12 cellular contexts compared by ENCODE assay signal in the genomic region with DNA sequence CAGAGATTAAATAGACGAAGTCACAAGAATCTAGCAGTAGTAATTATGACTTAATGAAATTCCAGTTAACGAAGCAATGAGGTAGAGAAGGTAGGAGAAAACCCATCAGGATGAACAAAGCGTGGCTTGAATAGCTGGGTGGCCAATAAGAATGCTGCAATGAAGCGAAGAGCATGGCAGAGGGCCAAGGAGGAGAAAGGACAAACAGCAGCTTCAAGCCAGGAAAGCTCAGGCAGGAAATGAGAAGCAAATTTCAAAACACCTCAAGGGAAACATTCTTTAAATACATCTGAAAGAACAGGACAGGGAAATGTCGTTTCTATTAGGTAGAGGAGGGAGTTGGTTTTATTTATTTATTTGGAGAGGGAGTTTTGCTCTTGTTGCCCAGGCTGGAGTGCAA.
DNase-seq lines count a peak whose midpoint lies in the region; ATAC-seq, FAIRE-seq and TF ChIP-seq lines count a peak whose summit lies in the region.
"Had no signal": no experiment of that assay in that cellular context is flagged by ENCODE, and none has a peak within 500 bp of the region (broad histone marks: within the 10 kb centered on the region; RNA-seq: fewer than 3 reads in every experiment).

No MANE protein-coding gene starts in this region.

- no peaks in the 10 kb centered on the region for H3K27me3 ChIP-seq in left ventricle myocardium inferior (ENCODE audit: low read depth)
- no peaks in the 10 kb centered on the region for H3K27me3 ChIP-seq in small intestine (ENCODE audit: control insufficient read depth in 2 of 2, insufficient read depth in 2 of 2, low read length in 2 of 2)

- no peak for FAIRE-seq in small intestine (lab: Jason Lieb, UNC)

- H3K27ac ChIP-seq in left ventricle myocardium inferior (replicated peaks) (peak overlapping the region; percentile 62), small intestine (ENCODE audit: low read depth in 1 of 2, low read length in 1 of 2) (peak overlapping the region in 1 of 2 donors; percentile 17)

- DNase-seq in HPDE6-E6E7 (ENCODE audit: extremely low spot score) = peak; percentile 8
- peak; percentile 83 for DNase-seq in astrocyte of the hippocampus (ENCODE audit: low read depth, low spot score)
- DNase-seq in left ventricle myocardium inferior = peak; percentile 36
- peak; percentile 51 for DNase-seq in small intestine
- no peak for DNase-seq in activated naive CD8-positive, alpha-beta T cell treated with anti-CD3 and anti-CD28 coated beads, Interleukin-2, amount 50 U/mL, for 24 hours
- no peak for DNase-seq in epidermal melanocyte (ENCODE audit: insufficient read length, low spot score)
- no peak for DNase-seq in hepatic stellate cell (ENCODE audit: low spot score)
- no peak for DNase-seq in inferior parietal cortex (ENCODE audit: extremely low spot score)
- DNase-seq: activated CD4-positive, alpha-beta T cell treated with anti-CD3 and anti-CD28 coated beads for 48 hours; activated naive CD4-positive, alpha-beta T cell; CD8-positive, alpha-beta T cell; NCI-H2107 had no signal

- H3K4me3 Mint-ChIP-seq in activated naive CD8-positive, alpha-beta T cell treated with anti-CD3 and anti-CD28 coated beads, Interleukin-2, amount 50 U/mL, for 24 hours = no peak overlapping the region
- H3K4me3 Mint-ChIP-seq: CD8-positive, alpha-beta T cell had no signal

- H3K9me3 ChIP-seq in left ventricle myocardium inferior (replicated peaks) (peaks cover 16% of the 10 kb centered on the region), small intestine (ENCODE audit: control insufficient read depth, low read depth) (no peaks in the 10 kb centered on the region)

- H3K4me1 ChIP-seq in left ventricle myocardium inferior (peaks cover 43% of the 10 kb centered on the region), small intestine (ENCODE audit: control insufficient read depth in 2 of 2, insufficient read depth in 1 of 2, low read depth in 1 of 2, low read length in 1 of 2) (peaks cover 0 to 3% of the 10 kb centered on the region in 2 donors)

- H3K27ac Mint-ChIP-seq in activated naive CD8-positive, alpha-beta T cell treated with anti-CD3 and anti-CD28 coated beads, Interleukin-2, amount 50 U/mL, for 24 hours = no peak overlapping the region
- H3K27ac Mint-ChIP-seq: CD8-positive, alpha-beta T cell had no signal

- no peak overlapping the region for H3K4me3 ChIP-seq in left ventricle myocardium inferior
- no peak overlapping the region for H3K4me3 ChIP-seq in small intestine (ENCODE audit: low read depth in 1 of 2, low read length in 2 of 2)

- peaks cover 9% of the 10 kb centered on the region for H3K36me3 ChIP-seq in left ventricle myocardium inferior
- no peaks in the 10 kb centered on the region for H3K36me3 ChIP-seq in small intestine (ENCODE audit: control insufficient read depth in 2 of 2, insufficient read depth in 2 of 2, low read length in 2 of 2)

- ATAC-seq in activated naive CD8-positive, alpha-beta T cell treated with anti-CD3 and anti-CD28 coated beads, Interleukin-2, amount 50 U/mL, for 24 hours = no peak
- ATAC-seq: CD8-positive, alpha-beta T cell had no signal

- H3K4me1 Mint-ChIP-seq in activated naive CD8-positive, alpha-beta T cell treated with anti-CD3 and anti-CD28 coated beads, Interleukin-2, amount 50 U/mL, for 24 hours = no peaks in the 10 kb centered on the region

- no peaks in the 10 kb centered on the region for H3K36me3 Mint-ChIP-seq in activated naive CD8-positive, alpha-beta T cell treated with anti-CD3 and anti-CD28 coated beads, Interleukin-2, amount 50 U/mL, for 24 hours (ENCODE audit: low read depth)
- H3K36me3 Mint-ChIP-seq: CD8-positive, alpha-beta T cell had no signal

- 13 to 35% (median 19%) methylated on average over 5 of the region's 5 CpGs for WGBS in small intestine, 3 donors

- peaks cover 4% of the 10 kb centered on the region for H3K27me3 Mint-ChIP-seq in activated naive CD8-positive, alpha-beta T cell treated with anti-CD3 and anti-CD28 coated beads, Interleukin-2, amount 50 U/mL, for 24 hours

- TF ChIP-seq CTCF in left ventricle myocardium inferior (IDR thresholded peaks at IDR 0.05; ENCODE audit: borderline replicate concordance) = no peak

- intact Hi-C loops in left ventricle myocardium inferior (cut with micrococcal nuclease) = no loop called here

- no peaks in the 10 kb centered on the region for H3K9me3 Mint-ChIP-seq in activated naive CD8-positive, alpha-beta T cell treated with anti-CD3 and anti-CD28 coated beads, Interleukin-2, amount 50 U/mL, for 24 hours
- H3K9me3 Mint-ChIP-seq: CD8-positive, alpha-beta T cell had no signal

Comparison
In these comparisons a context has a peak if more than half of its experiments do, and no peak if none do; other contexts are left out.
1. DNase-seq: peak in HPDE6-E6E7 (single experiment), astrocyte of the hippocampus (single experiment), left ventricle myocardium inferior (single experiment) and small intestine (single experiment); none in activated naive CD8-positive, alpha-beta T cell treated with anti-CD3 and anti-CD28 coated beads, Interleukin-2, amount 50 U/mL, for 24 hours (single experiment), epidermal melanocyte (single experiment), hepatic stellate cell (single experiment) and inferior parietal cortex (single experiment).